8 cellular contexts compared by ENCODE assay signal in the genomic region with DNA sequence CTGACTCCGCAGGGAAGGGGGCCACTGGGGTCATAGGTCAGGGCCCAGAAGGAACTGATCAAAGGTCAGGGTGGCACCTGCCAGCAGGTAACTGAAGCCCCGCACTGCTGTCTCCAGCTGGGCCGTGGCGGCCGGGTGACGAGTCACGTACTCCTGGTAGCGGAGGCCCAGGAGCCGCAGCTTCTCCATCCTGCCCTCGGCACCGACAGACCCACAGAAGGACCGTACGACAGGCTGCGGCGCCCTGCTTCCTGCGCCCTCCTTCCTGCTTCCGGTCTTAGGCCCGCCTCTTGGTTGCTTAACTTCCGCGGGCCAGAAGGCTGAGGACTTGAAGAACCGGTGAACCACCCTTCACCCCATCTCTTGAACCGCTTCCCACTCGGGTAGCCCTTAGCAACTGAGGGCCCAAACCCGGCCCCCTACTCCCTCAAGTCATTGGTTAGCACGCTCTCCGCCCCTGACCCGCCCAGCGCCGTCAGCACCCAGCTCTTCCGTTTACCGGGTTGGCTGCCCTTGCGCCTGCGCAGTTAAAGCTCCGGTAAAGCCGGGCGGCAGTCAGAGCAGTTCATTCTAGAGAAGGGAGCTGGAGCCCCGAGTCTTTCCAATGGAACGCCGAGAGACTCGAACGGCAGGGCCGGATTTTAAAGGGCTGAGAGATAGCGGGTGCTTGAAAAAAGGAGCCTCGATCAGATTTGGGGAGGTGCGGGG. TPM values are rescaled to one million over a fixed set of nuclear protein-coding genes. Genes with fewer than 3 reads are reported as not detected.
A peak's percentile ranks its signal among the peaks of the same experiment; 100 is the strongest.
DNase-seq lines count a peak whose midpoint lies in the region; ATAC-seq and TF ChIP-seq lines count a peak whose summit lies in the region.

A gene (minus strand): TSS at position 255 of the 708 bp plus-strand sequence. CDS start 66 bp downstream, at position 189.

- H3T11ph ChIP-seq in H9 (ENCODE audit: low read length): no peak within 1 kb of the TSS

- no peak within 1 kb of the TSS for H2BK120ac ChIP-seq in H9 (ENCODE audit: low read depth, low read length, poor library complexity, severe bottlenecking)

- H3K14ac ChIP-seq in H9 (ENCODE audit: insufficient read depth, low read length): no peak within 1 kb of the TSS

- H3K79me2 ChIP-seq in H9 (ENCODE audit: insufficient read depth, low read length): no peaks in the 10 kb centered on the region

- H2AK5ac ChIP-seq in H9 (ENCODE audit: insufficient read length, low read length): no peak within 1 kb of the TSS

- ATAC-seq in stimulated activated naive CD8-positive, alpha-beta T cell treated with anti-CD3 and anti-CD28 coated beads, Interleukin-15, amount 100 ng/mL, for 72 hours: peak; percentile 94

- no peak within 1 kb of the TSS for H2BK15ac ChIP-seq in H9 (ENCODE audit: low read depth, low read length)

- H4K8ac ChIP-seq in H9 (replicated peaks; ENCODE audit: insufficient read length, low read depth, low read length): no peak within 1 kb of the TSS

- H3K36me3 Mint-ChIP-seq in H9 (ENCODE audit: insufficient read depth in 1 of 3, low read depth in 3 of 3) (peaks cover 5 to 29% (median 16%) of the 10 kb centered on the region in 3 experiments), nephron progenitor cell (ENCODE audit: low read depth) (no peaks in the 10 kb centered on the region)

- no peak within 1 kb of the TSS for H2BK5ac ChIP-seq in H9 (ENCODE audit: insufficient read length, low read length)

- peak within 1 kb of the TSS; percentile 49 for H3K9ac ChIP-seq in H9 (ENCODE audit: extremely low read depth, insufficient read length, low read length)

- no peaks in the 10 kb centered on the region for H3K9me3 ChIP-seq in H9 (ENCODE audit: control insufficient read depth, low read depth, low read length)
- H3K9me3 ChIP-seq in MG63: no peaks in the 10 kb centered on the region

- peak within 1 kb of the TSS; percentile 89 for H3K4me3 ChIP-seq in MG63

- H3K27ac Mint-ChIP-seq in H9 (peak within 1 kb of the TSS; percentile 98), nephron progenitor cell (peak within 1 kb of the TSS; percentile 99)
- peak within 1 kb of the TSS; percentile 93 to 98 for H3K27ac Mint-ChIP-seq in stimulated activated naive CD8-positive, alpha-beta T cell treated with anti-CD3 and anti-CD28 coated beads, Interleukin-15, amount 100 ng/mL, for 72 hours

- peaks cover 28 to 37% of the 10 kb centered on the region in 2 experiments for H3K4me1 Mint-ChIP-seq in H9
- H3K4me1 Mint-ChIP-seq in nephron progenitor cell: peaks cover 32% of the 10 kb centered on the region
- H3K4me1 Mint-ChIP-seq in stimulated activated naive CD8-positive, alpha-beta T cell treated with anti-CD3 and anti-CD28 coated beads, Interleukin-15, amount 100 ng/mL, for 72 hours: peaks cover 66% of the 10 kb centered on the region

- H3K9me3 Mint-ChIP-seq in H9 (no peaks in the 10 kb centered on the region; a peak in 1 of 5 replicates), nephron progenitor cell (no peaks in the 10 kb centered on the region)
- no peaks in the 10 kb centered on the region for H3K9me3 Mint-ChIP-seq in stimulated activated naive CD8-positive, alpha-beta T cell treated with anti-CD3 and anti-CD28 coated beads, Interleukin-15, amount 100 ng/mL, for 72 hours

- no peaks in the 10 kb centered on the region; the same call in 1 of the 2 replicates for H3K27me3 Mint-ChIP-seq in H9 (ENCODE audit: low read depth)
- H3K27me3 Mint-ChIP-seq in nephron progenitor cell (ENCODE audit: low read depth, poor library complexity): peaks cover 26% of the 10 kb centered on the region
- peaks cover 8% of the 10 kb centered on the region for H3K27me3 Mint-ChIP-seq in stimulated activated naive CD8-positive, alpha-beta T cell treated with anti-CD3 and anti-CD28 coated beads, Interleukin-15, amount 100 ng/mL, for 72 hours

- peak within 1 kb of the TSS; percentile 90 to 96 for H3K4me3 Mint-ChIP-seq in H9
- peak within 1 kb of the TSS; percentile 97 for H3K4me3 Mint-ChIP-seq in nephron progenitor cell
- H3K4me3 Mint-ChIP-seq in stimulated activated naive CD8-positive, alpha-beta T cell treated with anti-CD3 and anti-CD28 coated beads, Interleukin-15, amount 100 ng/mL, for 72 hours: peak within 1 kb of the TSS; percentile 95 to 99

- H3K4ac ChIP-seq in H9 (ENCODE audit: low read depth, low read length): no peak within 1 kb of the TSS

- H2BK20ac ChIP-seq in H9 (ENCODE audit: low read depth, low read length, poor library complexity, severe bottlenecking): no peak within 1 kb of the TSS

- H3K4me1 ChIP-seq in H9 (ENCODE audit: insufficient read depth, low read length): no peaks in the 10 kb centered on the region

- WGBS in H9 (ENCODE audit: extremely low coverage, insufficient read length, low lambda C conversion rate): no CpG with 5 or more reads among the region's 45 CpGs

- no peak within 1 kb of the TSS for H3K56ac ChIP-seq in H9 (ENCODE audit: insufficient read length, low read depth, low read length)

- peaks cover 3% of the 10 kb centered on the region for H3K23me2 ChIP-seq in H9 (ENCODE audit: insufficient read length, low read depth, low read length, poor library complexity, severe bottlenecking)

- peak within 1 kb of the TSS; percentile 12 for H3K18ac ChIP-seq in H9 (ENCODE audit: insufficient read length, low read depth, low read length)

- no peak within 1 kb of the TSS for H2BK12ac ChIP-seq in H9 (ENCODE audit: insufficient read length, low read depth, low read length)

- no peak within 1 kb of the TSS for H4K91ac ChIP-seq in H9 (ENCODE audit: insufficient read length, low read depth, low read length)

- TF ChIP-seq CTCF in H9 (conservative IDR thresholded peaks at IDR 0.05): no peak
- no peak for TF ChIP-seq CTCF in nephron progenitor cell (IDR thresholded peaks at IDR 0.05)

- DNase-seq in ELR (ENCODE audit: low read depth): peak; percentile 99
- peak; percentile 97 for DNase-seq in H9
- DNase-seq in MG63: peak; percentile 99
- DNase-seq in SHP77 treated with DMSO at 0.1 percent for 48 hours (lab: John Stamatoyannopoulos, UW): peak; percentile 98
- DNase-seq in activated effector memory CD4-positive, alpha-beta T cell treated with anti-CD3 and anti-CD28 coated beads, Interleukin-2, amount 50 U/mL, for 16 hours: peak; percentile 98
- DNase-seq in fibroblast of the conjunctiva (ENCODE audit: low read depth): peak; percentile 100
- peak; percentile 91 for DNase-seq in nephron progenitor cell
- DNase-seq in stimulated activated naive CD8-positive, alpha-beta T cell treated with anti-CD3 and anti-CD28 coated beads, Interleukin-15, amount 100 ng/mL, for 72 hours: peak; percentile 96 to 98

- H4K20me1 ChIP-seq in H9 (ENCODE audit: control insufficient read depth, insufficient read depth, insufficient read length): no peaks in the 10 kb centered on the region

- peak within 1 kb of the TSS; percentile 89 for H3K4me2 ChIP-seq in H9 (ENCODE audit: insufficient read depth, insufficient read length, low read length)

- peaks cover 14% of the 10 kb centered on the region for H3K36me3 ChIP-seq in MG63

- no peaks in the 10 kb centered on the region for H3K79me1 ChIP-seq in H9 (ENCODE audit: insufficient read depth, low read depth, low read length, poor library complexity, severe bottlenecking)

- no peak within 1 kb of the TSS for H3K27ac ChIP-seq in H9 (ENCODE audit: insufficient read length, low read depth, low read length)

- no peak within 1 kb of the TSS for H2AFZ ChIP-seq in H9 (ENCODE audit: low read length)

- no peak within 1 kb of the TSS for H3K23ac ChIP-seq in H9 (ENCODE audit: insufficient read length, low read depth, low read length)

- H4K5ac ChIP-seq in H9 (ENCODE audit: insufficient read length, low read depth, low read length): no peak within 1 kb of the TSS

- H3K27me3 ChIP-seq in H9 (ENCODE audit: insufficient read depth, low read length) (no peaks in the 10 kb centered on the region; the same call in 1 of the 2 replicates), MG63 (no peaks in the 10 kb centered on the region)

RNA-seq across cellular contexts. Expression of the gene that starts here (rescaled TPM):
- 28.6 and 30.8 TPM in 2 replicates for total RNA-seq in H9 (2021)
- total RNA-seq in MG63 (2014; rRNA removed; shearing (Covaris generic); ENCODE audit: low replicate concordance): 20.5 and 31.6 TPM in 2 replicates
